Comparison of ENCODE assay signal across 1 cellular context in the genomic region with DNA sequence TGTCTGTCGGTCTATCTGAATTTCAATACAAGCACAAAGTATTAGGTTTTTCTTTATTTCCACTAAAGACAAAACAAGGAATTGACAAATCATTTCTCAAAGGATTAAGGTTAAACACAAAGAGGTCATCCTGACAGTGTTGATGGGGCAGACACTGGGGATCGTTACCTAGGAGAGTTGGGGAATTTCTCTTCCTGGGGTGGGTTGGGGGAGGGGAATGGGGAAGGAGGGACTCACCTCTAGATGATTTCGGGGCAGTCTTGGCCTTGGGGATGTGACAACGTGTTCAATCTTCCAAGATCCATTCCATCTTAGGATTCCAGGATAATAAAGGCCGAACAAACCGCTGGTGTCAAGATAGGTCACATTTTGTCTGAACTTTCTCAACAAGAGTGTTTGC.
TF ChIP-seq lines count a peak whose summit lies in the region.

No MANE protein-coding gene starts in this region.

TF ChIP-seq in WTC11, 78 proteins besides CTCF, POLR2A, EP300 and RAD21 (continued from another document):
- TF ChIP-seq ZNF138 (CRISPR knock-in tag; conservative IDR thresholded peaks at IDR 0.05) (no peak), ESRRA (CRISPR knock-in tag; IDR thresholded peaks at IDR 0.05; ENCODE audit: borderline replicate concordance) (no peak), FOXP1 (CRISPR knock-in tag; IDR thresholded peaks at IDR 0.05; ENCODE audit: borderline replicate concordance) (no peak), TEAD1 (CRISPR knock-in tag; IDR thresholded peaks at IDR 0.05) (no peak)
- TF ChIP-seq, protein P1, sequence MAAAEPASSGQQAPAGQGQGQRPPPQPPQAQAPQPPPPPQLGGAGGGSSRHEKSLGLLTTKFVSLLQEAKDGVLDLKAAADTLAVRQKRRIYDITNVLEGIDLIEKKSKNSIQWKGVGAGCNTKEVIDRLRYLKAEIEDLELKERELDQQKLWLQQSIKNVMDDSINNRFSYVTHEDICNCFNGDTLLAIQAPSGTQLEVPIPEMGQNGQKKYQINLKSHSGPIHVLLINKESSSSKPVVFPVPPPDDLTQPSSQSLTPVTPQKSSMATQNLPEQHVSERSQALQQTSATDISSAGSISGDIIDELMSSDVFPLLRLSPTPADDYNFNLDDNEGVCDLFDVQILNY (CRISPR knock-in tag; IDR thresholded peaks at IDR 0.05), result no peak
- TF ChIP-seq, protein P2, sequence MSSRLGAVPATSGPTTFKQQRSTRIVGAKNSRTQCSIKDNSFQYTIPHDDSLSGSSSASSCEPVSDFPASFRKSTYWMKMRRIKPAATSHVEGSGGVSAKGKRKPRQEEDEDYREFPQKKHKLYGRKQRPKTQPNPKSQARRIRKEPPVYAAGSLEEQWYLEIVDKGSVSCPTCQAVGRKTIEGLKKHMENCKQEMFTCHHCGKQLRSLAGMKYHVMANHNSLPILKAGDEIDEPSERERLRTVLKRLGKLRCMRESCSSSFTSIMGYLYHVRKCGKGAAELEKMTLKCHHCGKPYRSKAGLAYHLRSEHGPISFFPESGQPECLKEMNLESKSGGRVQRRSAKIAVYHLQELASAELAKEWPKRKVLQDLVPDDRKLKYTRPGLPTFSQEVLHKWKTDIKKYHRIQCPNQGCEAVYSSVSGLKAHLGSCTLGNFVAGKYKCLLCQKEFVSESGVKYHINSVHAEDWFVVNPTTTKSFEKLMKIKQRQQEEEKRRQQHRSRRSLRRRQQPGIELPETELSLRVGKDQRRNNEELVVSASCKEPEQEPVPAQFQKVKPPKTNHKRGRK (CRISPR knock-in tag; IDR thresholded peaks at IDR 0.05; ENCODE audit: borderline replicate concordance), result no peak
